ENCODE assay signal across 15 cellular contexts in genomic region chrX:24858004-24858746, GRCh38.
DNase-seq lines count a peak whose midpoint lies in the region; TF ChIP-seq lines count a peak whose summit lies in the region.
"Had no signal": no experiment of that assay in that cellular context is flagged by ENCODE, and none has a peak within 500 bp of the region (broad histone marks: within the 10 kb centered on the region; RNA-seq: fewer than 3 reads in every experiment).

No MANE protein-coding gene starts in this region.

- no peak overlapping the region for H2AFZ ChIP-seq in mesenchymal stem cell (ENCODE audit: low read depth, low read length)

- H2BK120ac ChIP-seq in mesenchymal stem cell (ENCODE audit: low read depth, low read length), result no peak overlapping the region

- no peak overlapping the region for H3K18ac ChIP-seq in mesenchymal stem cell (ENCODE audit: low read depth in 1 of 2, low read length in 2 of 2)

- WGBS in mesenchymal stem cell, result 83% methylated on average over 2 of the region's 4 CpGs

- no peak overlapping the region for H3K4ac ChIP-seq in mesenchymal stem cell (ENCODE audit: low read depth in 1 of 2, low read length in 2 of 2)

- H3K79me1 ChIP-seq in mesenchymal stem cell (replicated peaks; ENCODE audit: low read length, poor library complexity, severe bottlenecking), result no peaks in the 10 kb centered on the region

- no peak overlapping the region for H3K9ac ChIP-seq in mesenchymal stem cell (ENCODE audit: low read length)
- H3K9ac ChIP-seq: SK-N-SH had no signal

- no peak overlapping the region for H2AK5ac ChIP-seq in mesenchymal stem cell (ENCODE audit: low read length, severe bottlenecking)

- CTCF ChIA-PET in HEK293 (lab: Yijun Ruan, JAX), result interaction anchor here (0.6 kb wide), 1 partner anchor 565 kb away, joined by 3 read pairs; no protein-coding TSS in a partner anchor

- H3K36me3 ChIP-seq in HEK293 (ENCODE audit: control insufficient read depth in 2 of 2, insufficient read depth in 1 of 2, low read length in 2 of 2) (peaks cover 3 to 7% of the 10 kb centered on the region in 2 experiments), mesenchymal stem cell (ENCODE audit: control insufficient read depth in 1 of 2, insufficient read depth in 2 of 2, low read depth in 1 of 2, low read length in 2 of 2) (no peaks in the 10 kb centered on the region)

- H3K4me2 ChIP-seq in mesenchymal stem cell (ENCODE audit: low read length, poor library complexity, severe bottlenecking), result no peak overlapping the region
- H3K4me2 ChIP-seq: SK-N-SH had no signal

- no peak overlapping the region for H3K14ac ChIP-seq in mesenchymal stem cell (ENCODE audit: low read length in 2 of 2)

- no peak overlapping the region for H3K23ac ChIP-seq in mesenchymal stem cell (ENCODE audit: low read length in 2 of 2)

- H4K8ac ChIP-seq in mesenchymal stem cell (ENCODE audit: low read length), result no peak overlapping the region

- TF ChIP-seq CTCF in HEK293 (tag by site-specific recombination; IDR thresholded peaks at IDR 0.05) (no peak), choroid plexus epithelial cell (conservative IDR thresholded peaks at IDR 0.05; ENCODE audit: low read depth, low read length) (no peak)

- H3K27me3 ChIP-seq in mesenchymal stem cell (ENCODE audit: control insufficient read depth in 1 of 2, insufficient read depth in 1 of 2, low read length in 2 of 2), result no peaks in the 10 kb centered on the region

- POLR2A ChIA-PET in HEK293 (lab: Yijun Ruan, JAX), result no interaction called here

- DNase-seq in EL (peak; percentile 8), choroid plexus epithelial cell (ENCODE audit: low read depth) (peak; percentile 60), mesenchymal stem cell (peak; percentile 60), NCI-H2029 treated with DMSO at 0.1 percent for 48 hours (lab: John Stamatoyannopoulos, UW) (no peak), NCI-H446 (lab: John Stamatoyannopoulos, UW) (no peak), middle frontal gyrus (ENCODE audit: extremely low spot score, low spot score) (no peak)
- DNase-seq: CD8-positive, alpha-beta T cell; DND-41; NCI-H1092 treated with DMSO at 0.1 percent for 48 hours; NCI-H1694; NCI-H446 treated with DMSO at 0.1 percent for 48 hours; NCI-H748 treated with DMSO at 0.1 percent for 48 hours; PC-3; SK-N-SH had no signal

- H3K9me3 ChIP-seq in HEK293 (ENCODE audit: control insufficient read depth, insufficient read depth, low read depth, low read length) (no peaks in the 10 kb centered on the region), mesenchymal stem cell (ENCODE audit: control insufficient read depth, low read length) (no peaks in the 10 kb centered on the region)
- H3K9me3 ChIP-seq: SK-N-SH had no signal

- H3K4me3 ChIP-seq in HEK293 (ENCODE audit: low read depth, low read length) (no peak overlapping the region), choroid plexus epithelial cell (ENCODE audit: low read depth, low read length) (no peak overlapping the region), mesenchymal stem cell (ENCODE audit: insufficient read depth in 1 of 2, low read depth in 1 of 2, low read length in 2 of 2) (no peak overlapping the region)

- H2BK12ac ChIP-seq in mesenchymal stem cell (ENCODE audit: low read length in 2 of 2), result no peak overlapping the region

- H2BK5ac ChIP-seq in mesenchymal stem cell (ENCODE audit: low read depth, low read length, poor library complexity, severe bottlenecking), result no peak overlapping the region

- H4K91ac ChIP-seq in mesenchymal stem cell (ENCODE audit: low read length), result no peak overlapping the region

- no peaks in the 10 kb centered on the region for H3K4me1 ChIP-seq in HEK293 (ENCODE audit: control insufficient read depth, insufficient read depth, low read length)
- H3K4me1 ChIP-seq in mesenchymal stem cell (ENCODE audit: control insufficient read depth, insufficient read depth, low read depth, low read length), result no peaks in the 10 kb centered on the region

- H3K27ac ChIP-seq in HEK293 (ENCODE audit: extremely low read depth, low read depth, low read length), result no peak overlapping the region
- H3K27ac ChIP-seq in mesenchymal stem cell (ENCODE audit: low read length, poor library complexity, severe bottlenecking), result no peak overlapping the region

- no peak overlapping the region for H2BK15ac ChIP-seq in mesenchymal stem cell (ENCODE audit: low read depth, poor library complexity, severe bottlenecking)

TF ChIP-seq in HEK293, 187 proteins besides CTCF, POLR2A, EP300 and RAD21:
- TF ChIP-seq ATF2 (tag by site-specific recombination; IDR thresholded peaks at IDR 0.05; ENCODE audit: low read depth) (peak; percentile 65; the same call in 1 of the 2 replicates), REST (tag by site-specific recombination; IDR thresholded peaks at IDR 0.05) (no peak)

Comparison
In these comparisons a context has a peak if more than half of its experiments do, and no peak if none do; other contexts are left out.
1. DNase-seq: peak in EL (single experiment), choroid plexus epithelial cell (single experiment) and mesenchymal stem cell (single experiment); none in NCI-H2029 treated with DMSO at 0.1 percent for 48 hours (single experiment), NCI-H446 (0 of 2) and middle frontal gyrus (single experiment).